1 cellular context compared by ENCODE assay signal in genomic region chr12:40105515-40106201, GRCh38.
TF ChIP-seq lines count a peak whose summit lies in the region.

Gene SLC2A13 (minus strand): TSS chr12:40106081. CDS start chr12:40105808, 273 bp downstream.

TF ChIP-seq in K562, 482 proteins besides CTCF, POLR2A, EP300 and RAD21 (continued from another document and continues in another):
- peak; percentile 16; the same call in 1 of the 2 replicates for TF ChIP-seq ARID4B (CRISPR knock-in tag; IDR thresholded peaks at IDR 0.05)
- no peak for TF ChIP-seq RERE (CRISPR knock-in tag; IDR thresholded peaks at IDR 0.05; ENCODE audit: borderline replicate concordance)
- TF ChIP-seq SMARCC2 (IDR thresholded peaks at IDR 0.05; ENCODE audit: low read depth): no peak; the same call in 1 of the 2 replicates
- 0 out of 2 replicates have a peak, but pooled peaks have one; percentile 56 for TF ChIP-seq SMAD4 (CRISPR knock-in tag; conservative IDR thresholded peaks at IDR 0.05)
- peak; percentile 33 to 90 for TF ChIP-seq E2F6 (IDR thresholded peaks at IDR 0.05; ENCODE audit: borderline replicate concordance in 1 of 2, extremely low read depth in 1 of 2, insufficient read depth in 1 of 2, insufficient read length in 1 of 2, low read depth in 1 of 2, low read length in 1 of 2, poor library complexity in 1 of 2, severe bottlenecking in 1 of 2)
- TF ChIP-seq MITF (IDR thresholded peaks at IDR 0.05): peak; percentile 27; the same call in 1 of the 2 replicates
- 0 out of 2 replicates have a peak, but pooled peaks have one; percentile 58 for TF ChIP-seq ZBTB9 (CRISPR knock-in tag; IDR thresholded peaks at IDR 0.05)
- TF ChIP-seq TAF1 (IDR thresholded peaks at IDR 0.05; ENCODE audit: control insufficient read depth, extremely low read depth, insufficient read depth, low read length, severe bottlenecking): peak; percentile 60
- peak; percentile 55; the same call in 1 of the 2 replicates for TF ChIP-seq ZNF592 (IDR thresholded peaks at IDR 0.05)
- TF ChIP-seq SAP30 (IDR thresholded peaks at IDR 0.05; ENCODE audit: borderline replicate concordance, insufficient read depth, low read depth, low read length, poor library complexity, severe bottlenecking): peak; percentile 44
- peak; percentile 50; the same call in 1 of the 2 replicates for TF ChIP-seq TOE1 (IDR thresholded peaks at IDR 0.05; ENCODE audit: borderline replicate concordance)
- TF ChIP-seq TOE1 (CRISPR knock-in tag; IDR thresholded peaks at IDR 0.05; ENCODE audit: borderline replicate concordance, low read depth): no peak
- TF ChIP-seq CHCHD3 (CRISPR knock-in tag; IDR thresholded peaks at IDR 0.05): 0 out of 2 replicates have a peak, but pooled peaks have one; percentile 22
- TF ChIP-seq ARNT (IDR thresholded peaks at IDR 0.05): no peak
- peak; percentile 67; the same call in 1 of the 2 replicates for TF ChIP-seq E2F1 (CRISPR knock-in tag; IDR thresholded peaks at IDR 0.05)
- TF ChIP-seq MAZ (CRISPR knock-in tag; conservative IDR thresholded peaks at IDR 0.05 in 1 of 2, IDR thresholded peaks at IDR 0.05 in 1 of 2): peak in 1 of 2 experiments; percentile 56; a peak in 2 of 4 replicates
- TF ChIP-seq RB1 (IDR thresholded peaks at IDR 0.05; ENCODE audit: low read depth): peak; percentile 52
- no peak for TF ChIP-seq ZNF146 (CRISPR knock-in tag; IDR thresholded peaks at IDR 0.05; ENCODE audit: unreplicated experiment)
- no peak for TF ChIP-seq ATF1 (CRISPR knock-in tag; IDR thresholded peaks at IDR 0.05)
- peak; percentile 30; the same call in 1 of the 2 replicates for TF ChIP-seq ATF1 (tag; IDR thresholded peaks at IDR 0.05)
- TF ChIP-seq SLC30A9 (CRISPR knock-in tag; IDR thresholded peaks at IDR 0.05): no peak
- TF ChIP-seq HMGXB4 (CRISPR knock-in tag; IDR thresholded peaks at IDR 0.05): 0 out of 2 replicates have a peak, but pooled peaks have one; percentile 50
- no peak for TF ChIP-seq HDAC6 (IDR thresholded peaks at IDR 0.05; ENCODE audit: low read depth, low read length)
- 0 out of 2 replicates have a peak, but pooled peaks have one; percentile 34 for TF ChIP-seq PML (IDR thresholded peaks at IDR 0.05; ENCODE audit: low read length)
- TF ChIP-seq FOXK1 (CRISPR knock-in tag; IDR thresholded peaks at IDR 0.05; ENCODE audit: borderline replicate concordance): no peak
- peak; percentile 78 for TF ChIP-seq RBBP5 (IDR thresholded peaks at IDR 0.05; ENCODE audit: borderline replicate concordance, insufficient read depth, low read length, poor library complexity, severe bottlenecking)
- peak; percentile 83 for TF ChIP-seq CTBP1 (IDR thresholded peaks at IDR 0.05; ENCODE audit: borderline replicate concordance)
- TF ChIP-seq CREB3L1 (IDR thresholded peaks at IDR 0.05; ENCODE audit: borderline replicate concordance, low read depth): peak; percentile 66; the same call in 1 of the 2 replicates
- peak in 2 of 3 experiments; percentile 40 to 43 for TF ChIP-seq YY1 (IDR thresholded peaks at IDR 0.05; ENCODE audit: borderline replicate concordance in 1 of 3, control insufficient read depth in 1 of 3, extremely low read depth in 1 of 3, insufficient read depth in 3 of 3, insufficient read length in 1 of 3, insufficient replicate concordance in 2 of 3, low read depth in 1 of 3, low read length in 2 of 3)
